19 cellular contexts compared by ENCODE assay signal in genomic region chr7:148306759-148307158, GRCh38.
DNase-seq lines count a peak whose midpoint lies in the region; ATAC-seq and TF ChIP-seq lines count a peak whose summit lies in the region.
"Had no signal": no experiment of that assay in that cellular context is flagged by ENCODE, and none has a peak within 500 bp of the region (broad histone marks: within the 10 kb centered on the region; RNA-seq: fewer than 3 reads in every experiment).

No MANE protein-coding gene starts in this region.

- no peaks in the 10 kb centered on the region for H3K27me3 ChIP-seq in OCI-LY3 (ENCODE audit: low read depth, low read length)
- H3K27me3 ChIP-seq: hepatocyte had no signal

- intact Hi-C loops in left colon (cut with DNase I, micrococcal nuclease) = no loop called here

- H3K9me3 ChIP-seq in OCI-LY3 (ENCODE audit: insufficient read depth, low read length) = no peaks in the 10 kb centered on the region

- H4K20me1 ChIP-seq in OCI-LY3 (ENCODE audit: insufficient read depth, low read length) = no peaks in the 10 kb centered on the region

- H3K9ac ChIP-seq in OCI-LY3 (ENCODE audit: low read length) = no peak overlapping the region

- H3K79me2 ChIP-seq in OCI-LY3 (ENCODE audit: low read length) = no peaks in the 10 kb centered on the region
- H3K79me2 ChIP-seq: hepatocyte had no signal

- TF ChIP-seq CTCF in GM10248 (IDR thresholded peaks at IDR 0.05; ENCODE audit: control extremely low read depth, extremely low read depth, low read depth, missing control alignments) = no peak
- no peak for TF ChIP-seq CTCF in OCI-LY3 (IDR thresholded peaks at IDR 0.05; ENCODE audit: low read depth, low read length)

- POLR2A ChIA-PET in GM10248 (lab: Yijun Ruan, JAX) = no interaction called here

- H3K4me2 ChIP-seq in OCI-LY3 (ENCODE audit: low read length) = peak overlapping the region; percentile 44
- H3K4me2 ChIP-seq: hepatocyte had no signal

- no peaks in the 10 kb centered on the region for H3K36me3 ChIP-seq in OCI-LY3 (replicated peaks; ENCODE audit: low read depth, low read length)

- no peak overlapping the region for H3K4me3 ChIP-seq in OCI-LY3 (ENCODE audit: low read length)
- H3K4me3 ChIP-seq: hepatocyte had no signal

- CTCF ChIA-PET in GM10248 (lab: Yijun Ruan, JAX) = interaction anchor here (0.8 to 3.0 kb wide), 8 partner anchors 10 to 47 kb away, joined by 3 to 10 read pairs (median 4); no protein-coding TSS in a partner anchor

- no peak overlapping the region for H2AFZ ChIP-seq in OCI-LY3 (ENCODE audit: low read depth, low read length)
- H2AFZ ChIP-seq: hepatocyte had no signal

- H3K4me1 ChIP-seq in OCI-LY3 (ENCODE audit: low read length) = peaks cover 28% of the 10 kb centered on the region

- H3K27ac ChIP-seq in OCI-LY3 (ENCODE audit: low read length) = 0 out of 2 replicates have a peak overlapping the region, but pooled peaks have one; percentile 12
- H3K27ac ChIP-seq: hepatocyte had no signal

- peak; percentile 47 for DNase-seq in GM10248 (ENCODE audit: extremely low spot score)
- DNase-seq in NCI-H226 = no peak
- DNase-seq in left colon = no peak
- DNase-seq in epidermal melanocyte (ENCODE audit: insufficient read length, low spot score) = no peak
- DNase-seq: activated CD8-positive, alpha-beta memory T cell treated with anti-CD3 and anti-CD28 coated beads, Interleukin-2, amount 10 ng/mL, durations not matched to agents 7 days and 5 days; activated naive CD4-positive, alpha-beta T cell; HCEC 1CT; kidney glomerular epithelial cell; NCI-H1930; nucleus accumbens; RPMI8226; stimulated activated CD4-positive, alpha-beta T cell treated with anti-CD3 and anti-CD28 coated beads, Interleukin-4, amount 100 ng/mL, for 1 hour; trophoblast cell had no signal

- peak; percentile 69 for ATAC-seq in GM19023 (IDR thresholded peaks at IDR 0.05; ENCODE audit: unreplicated experiment)
- peak; percentile 44 for ATAC-seq in HG02678 (IDR thresholded peaks at IDR 0.05; ENCODE audit: unreplicated experiment)
- no peak for ATAC-seq in HG03565 (IDR thresholded peaks at IDR 0.05; ENCODE audit: unreplicated experiment)
- ATAC-seq in left colon = no peak
- ATAC-seq: activated CD8-positive, alpha-beta memory T cell treated with anti-CD3 and anti-CD28 coated beads, Interleukin-2, amount 10 ng/mL, durations not matched to agents 7 days and 5 days; WTC11 had no signal

Comparison
In these comparisons a context has a peak if more than half of its experiments do, and no peak if none do; other contexts are left out.
1. ATAC-seq: peak in GM19023 (single experiment) and HG02678 (single experiment); none in HG03565 (single experiment) and left colon (single experiment).